Comparison of ENCODE assay signal across 1 cellular context in the genomic region with DNA sequence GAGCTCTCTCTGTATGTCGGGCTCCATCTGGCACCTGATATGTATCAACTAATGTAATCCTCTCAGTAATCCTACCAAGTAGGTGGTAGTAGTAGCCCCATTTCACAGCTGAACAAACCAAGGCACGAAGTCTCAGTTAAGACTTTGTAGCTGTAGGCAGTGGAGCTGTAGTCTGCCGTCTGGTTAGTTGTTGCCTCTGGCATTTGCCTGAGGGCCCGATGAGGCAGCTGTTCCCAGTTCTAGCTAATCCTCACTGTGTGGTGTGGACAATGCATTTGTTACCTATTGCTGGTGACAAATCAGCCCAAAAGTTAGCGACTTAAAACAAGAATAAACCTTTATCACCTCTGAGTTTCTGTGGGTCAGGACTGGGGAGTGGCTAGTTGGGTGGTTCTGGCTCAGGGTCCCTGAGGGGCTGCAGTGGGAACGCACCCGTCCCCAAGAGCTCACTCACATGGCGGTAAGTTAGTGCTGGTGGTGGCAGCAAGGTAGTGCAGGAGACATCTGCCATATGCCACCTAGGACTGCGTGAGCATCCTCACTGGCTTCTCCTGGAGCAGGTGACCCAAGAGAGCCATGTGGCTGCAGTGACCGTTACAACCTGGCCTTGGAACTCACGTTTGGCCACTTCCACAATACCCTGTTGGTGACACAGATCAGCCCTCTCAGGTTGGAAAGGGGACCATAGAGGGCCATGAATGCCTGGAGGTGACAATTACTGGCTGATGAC.
TF ChIP-seq lines count a peak whose summit lies in the region.

No MANE protein-coding gene starts in this region.

TF ChIP-seq in GM12878, 131 proteins besides CTCF, POLR2A, EP300 and RAD21:
- TF ChIP-seq TCF12 (IDR thresholded peaks at IDR 0.05; ENCODE audit: low read depth, low read length): no peak
- TF ChIP-seq RELA (IDR thresholded peaks at IDR 0.05; ENCODE audit: borderline replicate concordance, partially characterized antibody): no peak
- no peak for TF ChIP-seq CBX3 (IDR thresholded peaks at IDR 0.05; ENCODE audit: borderline replicate concordance, low read depth)
- no peak for TF ChIP-seq HDAC6 (IDR thresholded peaks at IDR 0.05; ENCODE audit: unreplicated experiment)
- TF ChIP-seq CHD2 (IDR thresholded peaks at IDR 0.05; ENCODE audit: borderline replicate concordance, low read depth, low read length): no peak
- no peak for TF ChIP-seq EZH2 (IDR thresholded peaks at IDR 0.05; ENCODE audit: borderline replicate concordance, control insufficient read depth, low read depth, low read length)
- TF ChIP-seq ZNF384 (IDR thresholded peaks at IDR 0.05; ENCODE audit: borderline replicate concordance, low read depth, low read length): no peak
- TF ChIP-seq GATAD2B (conservative IDR thresholded peaks at IDR 0.05; ENCODE audit: low read depth): no peak
